18 cellular contexts compared by ENCODE assay signal in the genomic region with DNA sequence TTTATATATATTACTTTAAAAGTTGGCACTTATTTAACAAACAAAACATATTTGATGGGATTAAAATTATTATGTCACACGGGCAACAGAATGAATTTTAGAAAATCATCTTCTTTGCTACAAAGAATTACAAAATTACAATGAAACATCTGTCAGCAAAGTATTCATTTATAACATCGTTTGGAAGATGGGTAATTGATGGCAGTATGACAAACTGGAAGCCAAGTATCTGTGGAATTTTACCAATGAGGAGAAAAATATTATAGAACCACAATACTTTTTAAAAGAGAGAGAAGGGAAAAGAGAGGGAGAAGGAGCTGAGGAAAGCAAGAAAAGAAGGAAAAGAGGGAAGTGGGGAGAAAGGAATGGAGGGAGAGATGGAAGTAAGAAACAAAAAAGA.
DNase-seq lines count a peak whose midpoint lies in the region; ATAC-seq and TF ChIP-seq lines count a peak whose summit lies in the region.
"Had no signal": no experiment of that assay in that cellular context is flagged by ENCODE, and none has a peak within 500 bp of the region (broad histone marks: within the 10 kb centered on the region; RNA-seq: fewer than 3 reads in every experiment).

No MANE protein-coding gene starts in this region.

- DNase-seq in activated T-cell treated with anti-CD3 and anti-CD28 coated beads, Interleukin-2, amount 50 U/mL, for 72 hours, result no peak
- DNase-seq in activated T-cell treated with anti-CD3 and anti-CD28 coated beads, Interleukin-2, amount 50 U/mL, for 1 hour, result no peak
- DNase-seq in mesothelial cell of epicardium (ENCODE audit: low spot score in 2 of 2, unreplicated experiment in 2 of 2) (no peak), NCI-H69 (lab: John Stamatoyannopoulos, UW) (no peak), neural progenitor cell (ENCODE audit: low spot score) (no peak), NCI-H2227 treated with DMSO at 0.1 percent for 48 hours (lab: John Stamatoyannopoulos, UW) (no peak)
- DNase-seq: AML-193; Caco-2; CD4-positive, alpha-beta T cell; DMS79 treated with DMSO at 0.1 percent for 48 hours; GF-D8 had no signal

- H3K27ac Mint-ChIP-seq in activated T-cell treated with anti-CD3 and anti-CD28 coated beads, Interleukin-2, amount 50 U/mL, for 72 hours, result peak overlapping the region; percentile 58
- H3K27ac Mint-ChIP-seq in mesothelial cell of epicardium, result peak overlapping the region; percentile 73
- H3K27ac Mint-ChIP-seq in neural progenitor cell, result no peak overlapping the region
- H3K27ac Mint-ChIP-seq: CD4-positive, alpha-beta T cell had no signal

- H2AFZ ChIP-seq in neural progenitor cell (replicated peaks), result no peak overlapping the region

- H3K4me3 ChIP-seq in neural progenitor cell, result no peak overlapping the region
- H3K4me3 ChIP-seq: GM12878, HAP-1 had no signal

- no peaks in the 10 kb centered on the region for H3K9me3 ChIP-seq in neural progenitor cell (ENCODE audit: low read depth)
- H3K9me3 ChIP-seq: Caco-2, HAP-1 had no signal

- H3K27ac ChIP-seq in VCaP (peak overlapping the region; percentile 79; the same call in 1 of the 2 replicates), neural progenitor cell (no peak overlapping the region)
- H3K27ac ChIP-seq: 22Rv1, C4-2B, HL-60, KMS-11 had no signal

- no peak for ATAC-seq in activated T-cell treated with anti-CD3 and anti-CD28 coated beads, Interleukin-2, amount 50 U/mL, for 72 hours (replicated peaks in 1 of 2)
- ATAC-seq: GM12878 had no signal

- H3K36me3 ChIP-seq in neural progenitor cell, result no peaks in the 10 kb centered on the region
- H3K36me3 ChIP-seq: HAP-1 had no signal

- H4K20me1 ChIP-seq in neural progenitor cell (ENCODE audit: low read depth), result no peaks in the 10 kb centered on the region

- no peaks in the 10 kb centered on the region for H3K27me3 Mint-ChIP-seq in activated T-cell treated with anti-CD3 and anti-CD28 coated beads, Interleukin-2, amount 50 U/mL, for 72 hours (ENCODE audit: low read depth)
- H3K27me3 Mint-ChIP-seq in mesothelial cell of epicardium (ENCODE audit: low read depth) (no peaks in the 10 kb centered on the region), neural progenitor cell (ENCODE audit: insufficient read depth, low read depth) (peaks cover 2% of the 10 kb centered on the region)
- H3K27me3 Mint-ChIP-seq: CD4-positive, alpha-beta T cell had no signal

- peaks cover 2% of the 10 kb centered on the region for H3K4me1 ChIP-seq in neural progenitor cell
- H3K4me1 ChIP-seq: Caco-2, HAP-1 had no signal

- H3K9ac ChIP-seq in neural progenitor cell, result no peak overlapping the region
- H3K9ac ChIP-seq: KMS-11 had no signal

- H3K9me3 Mint-ChIP-seq in activated T-cell treated with anti-CD3 and anti-CD28 coated beads, Interleukin-2, amount 50 U/mL, for 72 hours, result peaks cover 4 to 5% of the 10 kb centered on the region in 2 donors
- H3K9me3 Mint-ChIP-seq in mesothelial cell of epicardium (peaks cover 14% of the 10 kb centered on the region), neural progenitor cell (peaks cover 3% of the 10 kb centered on the region)

- TF ChIP-seq CTCF in VCaP (conservative IDR thresholded peaks at IDR 0.05), result no peak
- TF ChIP-seq CTCF in mesothelial cell of epicardium (IDR thresholded peaks at IDR 0.05; ENCODE audit: unreplicated experiment), result no peak
- no peak for TF ChIP-seq CTCF in neural progenitor cell (IDR thresholded peaks at IDR 0.05)

- H3K4me3 Mint-ChIP-seq in activated T-cell treated with anti-CD3 and anti-CD28 coated beads, Interleukin-2, amount 50 U/mL, for 72 hours, result no peak overlapping the region
- H3K4me3 Mint-ChIP-seq in mesothelial cell of epicardium (no peak overlapping the region), neural progenitor cell (no peak overlapping the region)
- H3K4me3 Mint-ChIP-seq: CD4-positive, alpha-beta T cell had no signal

- H3K79me2 ChIP-seq in neural progenitor cell (ENCODE audit: low read depth), result no peaks in the 10 kb centered on the region

- no peaks in the 10 kb centered on the region for H3K27me3 ChIP-seq in neural progenitor cell

- H3K4me2 ChIP-seq in neural progenitor cell, result no peak overlapping the region
- H3K4me2 ChIP-seq: KMS-11 had no signal

- H3K4me1 Mint-ChIP-seq in activated T-cell treated with anti-CD3 and anti-CD28 coated beads, Interleukin-2, amount 50 U/mL, for 72 hours (ENCODE audit: low read depth), result no peaks in the 10 kb centered on the region
- H3K4me1 Mint-ChIP-seq in mesothelial cell of epicardium (peaks cover 42% of the 10 kb centered on the region), neural progenitor cell (peaks cover 2% of the 10 kb centered on the region)

- no peaks in the 10 kb centered on the region for H3K36me3 Mint-ChIP-seq in activated T-cell treated with anti-CD3 and anti-CD28 coated beads, Interleukin-2, amount 50 U/mL, for 72 hours (ENCODE audit: insufficient read depth in 2 of 2)
- H3K36me3 Mint-ChIP-seq in mesothelial cell of epicardium (peaks cover 2% of the 10 kb centered on the region), neural progenitor cell (no peaks in the 10 kb centered on the region)

- no peaks in the 10 kb centered on the region for H3F3A ChIP-seq in neural progenitor cell (ENCODE audit: low read depth)
